1 cellular context compared by ENCODE assay signal in the genomic region with DNA sequence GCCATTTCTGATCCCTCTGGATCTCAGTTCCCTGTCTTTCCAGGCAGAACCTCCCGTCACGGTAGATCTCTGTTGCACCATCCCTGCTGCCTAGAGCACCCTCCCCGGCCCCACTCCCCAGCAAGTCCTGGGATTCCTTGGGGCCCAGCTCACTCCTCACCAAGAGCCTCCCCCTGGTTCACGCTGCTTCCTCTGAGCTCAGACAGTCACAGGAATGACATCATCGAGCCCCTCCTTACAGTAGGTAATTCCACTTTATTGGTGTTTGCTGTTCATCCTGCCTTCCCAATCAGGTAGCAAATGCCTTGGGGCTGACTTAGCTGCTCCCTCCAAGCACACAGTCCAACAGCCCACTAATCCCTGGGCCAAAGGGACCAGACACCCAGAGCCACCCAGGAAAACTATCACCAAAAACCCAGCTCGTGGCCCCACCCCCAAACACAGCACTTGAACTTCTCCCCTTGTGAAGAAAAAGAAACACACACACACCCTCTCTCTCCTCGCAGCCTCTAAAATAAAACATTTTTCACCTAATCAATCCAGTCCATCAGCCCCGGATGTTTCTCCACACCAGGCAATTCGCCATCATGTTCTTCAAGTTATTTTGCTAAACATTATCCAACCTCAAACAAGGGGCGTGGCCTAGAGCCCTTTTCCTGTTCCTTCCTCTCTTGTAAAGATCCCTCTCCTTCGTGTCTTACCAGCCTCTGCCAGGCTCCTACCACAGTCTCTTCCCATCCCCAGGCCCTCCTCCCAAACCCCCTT.
TF ChIP-seq lines count a peak whose summit lies in the region.

No MANE protein-coding gene starts in this region.

TF ChIP-seq in K562, 482 proteins besides CTCF, POLR2A, EP300 and RAD21 (continues in another document):
- TF ChIP-seq, protein P1, sequence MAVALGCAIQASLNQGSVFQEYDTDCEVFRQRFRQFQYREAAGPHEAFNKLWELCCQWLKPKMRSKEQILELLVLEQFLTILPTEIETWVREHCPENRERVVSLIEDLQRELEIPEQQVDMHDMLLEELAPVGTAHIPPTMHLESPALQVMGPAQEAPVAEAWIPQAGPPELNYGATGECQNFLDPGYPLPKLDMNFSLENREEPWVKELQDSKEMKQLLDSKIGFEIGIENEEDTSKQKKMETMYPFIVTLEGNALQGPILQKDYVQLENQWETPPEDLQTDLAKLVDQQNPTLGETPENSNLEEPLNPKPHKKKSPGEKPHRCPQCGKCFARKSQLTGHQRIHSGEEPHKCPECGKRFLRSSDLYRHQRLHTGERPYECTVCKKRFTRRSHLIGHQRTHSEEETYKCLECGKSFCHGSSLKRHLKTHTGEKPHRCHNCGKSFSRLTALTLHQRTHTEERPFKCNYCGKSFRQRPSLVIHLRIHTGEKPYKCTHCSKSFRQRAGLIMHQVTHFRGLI (CRISPR knock-in tag; IDR thresholded peaks at IDR 0.05), result no peak
- TF ChIP-seq, protein P2, sequence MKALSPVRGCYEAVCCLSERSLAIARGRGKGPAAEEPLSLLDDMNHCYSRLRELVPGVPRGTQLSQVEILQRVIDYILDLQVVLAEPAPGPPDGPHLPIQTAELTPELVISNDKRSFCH (CRISPR knock-in tag; IDR thresholded peaks at IDR 0.05), result no peak
- TF ChIP-seq, protein P2 (tag; IDR thresholded peaks at IDR 0.05), result no peak
- TF ChIP-seq CREM (IDR thresholded peaks at IDR 0.05; ENCODE audit: low read depth) (peak; percentile 56), SRSF9 (IDR thresholded peaks at IDR 0.05; ENCODE audit: borderline replicate concordance, low read depth, low read length) (no peak), CHD4 (IDR thresholded peaks at IDR 0.05; ENCODE audit: insufficient read depth, insufficient replicate concordance, low read depth, low read length, poor library complexity, severe bottlenecking) (no peak), ATF1 (CRISPR knock-in tag; IDR thresholded peaks at IDR 0.05) (no peak), ATF1 (tag; IDR thresholded peaks at IDR 0.05) (peak; percentile 41; the same call in 1 of the 2 replicates), ZNF79 (CRISPR knock-in tag; IDR thresholded peaks at IDR 0.05; ENCODE audit: low read depth) (no peak), SPI1 (IDR thresholded peaks at IDR 0.05; ENCODE audit: borderline replicate concordance, low read depth, low read length) (peak; percentile 3; the same call in 1 of the 2 replicates), MCM2 (IDR thresholded peaks at IDR 0.05; ENCODE audit: low read depth) (no peak), MEF2D (tag; conservative IDR thresholded peaks at IDR 0.05; ENCODE audit: low read depth) (no peak), FOXM1 (IDR thresholded peaks at IDR 0.05; ENCODE audit: low read depth) (no peak), FOXM1 (CRISPR knock-in tag; IDR thresholded peaks at IDR 0.05; ENCODE audit: low read depth) (0 out of 2 replicates have a peak, but pooled peaks have one; percentile 22), EGR1 (conservative IDR thresholded peaks at IDR 0.05) (no peak), POLR3G (IDR thresholded peaks at IDR 0.05; ENCODE audit: extremely low read depth, insufficient read length, insufficient replicate concordance) (no peak), SMARCB1 (IDR thresholded peaks at IDR 0.05; ENCODE audit: insufficient read length, low read depth) (no peak), BHLHE40 (IDR thresholded peaks at IDR 0.05; ENCODE audit: low read length) (no peak), SP1 (CRISPR knock-in tag; IDR thresholded peaks at IDR 0.05) (no peak), WHSC1 (IDR thresholded peaks at IDR 0.05; ENCODE audit: low read length) (no peak), PCBP2 (IDR thresholded peaks at IDR 0.05; ENCODE audit: low read depth, low read length, poor library complexity, severe bottlenecking) (no peak), MTA3 (IDR thresholded peaks at IDR 0.05; ENCODE audit: borderline replicate concordance) (no peak), KAT7 (CRISPR knock-in tag; IDR thresholded peaks at IDR 0.05; ENCODE audit: borderline replicate concordance) (no peak), CREB1 (IDR thresholded peaks at IDR 0.05) (peak; percentile 39; the same call in 1 of the 2 replicates), CREB1 (CRISPR knock-in tag; IDR thresholded peaks at IDR 0.05) (no peak), GABPA (tag; conservative IDR thresholded peaks at IDR 0.05; ENCODE audit: low read depth) (no peak)
- TF ChIP-seq, protein P3, sequence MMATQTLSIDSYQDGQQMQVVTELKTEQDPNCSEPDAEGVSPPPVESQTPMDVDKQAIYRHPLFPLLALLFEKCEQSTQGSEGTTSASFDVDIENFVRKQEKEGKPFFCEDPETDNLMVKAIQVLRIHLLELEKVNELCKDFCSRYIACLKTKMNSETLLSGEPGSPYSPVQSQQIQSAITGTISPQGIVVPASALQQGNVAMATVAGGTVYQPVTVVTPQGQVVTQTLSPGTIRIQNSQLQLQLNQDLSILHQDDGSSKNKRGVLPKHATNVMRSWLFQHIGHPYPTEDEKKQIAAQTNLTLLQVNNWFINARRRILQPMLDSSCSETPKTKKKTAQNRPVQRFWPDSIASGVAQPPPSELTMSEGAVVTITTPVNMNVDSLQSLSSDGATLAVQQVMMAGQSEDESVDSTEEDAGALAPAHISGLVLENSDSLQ (IDR thresholded peaks at IDR 0.05), result no peak
- TF ChIP-seq, protein P4, sequence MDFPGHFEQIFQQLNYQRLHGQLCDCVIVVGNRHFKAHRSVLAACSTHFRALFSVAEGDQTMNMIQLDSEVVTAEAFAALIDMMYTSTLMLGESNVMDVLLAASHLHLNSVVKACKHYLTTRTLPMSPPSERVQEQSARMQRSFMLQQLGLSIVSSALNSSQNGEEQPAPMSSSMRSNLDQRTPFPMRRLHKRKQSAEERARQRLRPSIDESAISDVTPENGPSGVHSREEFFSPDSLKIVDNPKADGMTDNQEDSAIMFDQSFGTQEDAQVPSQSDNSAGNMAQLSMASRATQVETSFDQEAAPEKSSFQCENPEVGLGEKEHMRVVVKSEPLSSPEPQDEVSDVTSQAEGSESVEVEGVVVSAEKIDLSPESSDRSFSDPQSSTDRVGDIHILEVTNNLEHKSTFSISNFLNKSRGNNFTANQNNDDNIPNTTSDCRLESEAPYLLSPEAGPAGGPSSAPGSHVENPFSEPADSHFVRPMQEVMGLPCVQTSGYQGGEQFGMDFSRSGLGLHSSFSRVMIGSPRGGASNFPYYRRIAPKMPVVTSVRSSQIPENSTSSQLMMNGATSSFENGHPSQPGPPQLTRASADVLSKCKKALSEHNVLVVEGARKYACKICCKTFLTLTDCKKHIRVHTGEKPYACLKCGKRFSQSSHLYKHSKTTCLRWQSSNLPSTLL (IDR thresholded peaks at IDR 0.05), result no peak
- TF ChIP-seq, protein P5, sequence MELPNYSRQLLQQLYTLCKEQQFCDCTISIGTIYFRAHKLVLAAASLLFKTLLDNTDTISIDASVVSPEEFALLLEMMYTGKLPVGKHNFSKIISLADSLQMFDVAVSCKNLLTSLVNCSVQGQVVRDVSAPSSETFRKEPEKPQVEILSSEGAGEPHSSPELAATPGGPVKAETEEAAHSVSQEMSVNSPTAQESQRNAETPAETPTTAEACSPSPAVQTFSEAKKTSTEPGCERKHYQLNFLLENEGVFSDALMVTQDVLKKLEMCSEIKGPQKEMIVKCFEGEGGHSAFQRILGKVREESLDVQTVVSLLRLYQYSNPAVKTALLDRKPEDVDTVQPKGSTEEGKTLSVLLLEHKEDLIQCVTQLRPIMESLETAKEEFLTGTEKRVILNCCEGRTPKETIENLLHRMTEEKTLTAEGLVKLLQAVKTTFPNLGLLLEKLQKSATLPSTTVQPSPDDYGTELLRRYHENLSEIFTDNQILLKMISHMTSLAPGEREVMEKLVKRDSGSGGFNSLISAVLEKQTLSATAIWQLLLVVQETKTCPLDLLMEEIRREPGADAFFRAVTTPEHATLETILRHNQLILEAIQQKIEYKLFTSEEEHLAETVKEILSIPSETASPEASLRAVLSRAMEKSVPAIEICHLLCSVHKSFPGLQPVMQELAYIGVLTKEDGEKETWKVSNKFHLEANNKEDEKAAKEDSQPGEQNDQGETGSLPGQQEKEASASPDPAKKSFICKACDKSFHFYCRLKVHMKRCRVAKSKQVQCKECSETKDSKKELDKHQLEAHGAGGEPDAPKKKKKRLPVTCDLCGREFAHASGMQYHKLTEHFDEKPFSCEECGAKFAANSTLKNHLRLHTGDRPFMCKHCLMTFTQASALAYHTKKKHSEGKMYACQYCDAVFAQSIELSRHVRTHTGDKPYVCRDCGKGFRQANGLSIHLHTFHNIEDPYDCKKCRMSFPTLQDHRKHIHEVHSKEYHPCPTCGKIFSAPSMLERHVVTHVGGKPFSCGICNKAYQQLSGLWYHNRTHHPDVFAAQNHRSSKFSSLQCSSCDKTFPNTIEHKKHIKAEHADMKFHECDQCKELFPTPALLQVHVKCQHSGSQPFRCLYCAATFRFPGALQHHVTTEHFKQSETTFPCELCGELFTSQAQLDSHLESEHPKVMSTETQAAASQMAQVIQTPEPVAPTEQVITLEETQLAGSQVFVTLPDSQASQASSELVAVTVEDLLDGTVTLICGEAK (IDR thresholded peaks at IDR 0.05), result no peak
- TF ChIP-seq, protein P5 (CRISPR knock-in tag; IDR thresholded peaks at IDR 0.05), result no peak
- TF ChIP-seq, protein P6, sequence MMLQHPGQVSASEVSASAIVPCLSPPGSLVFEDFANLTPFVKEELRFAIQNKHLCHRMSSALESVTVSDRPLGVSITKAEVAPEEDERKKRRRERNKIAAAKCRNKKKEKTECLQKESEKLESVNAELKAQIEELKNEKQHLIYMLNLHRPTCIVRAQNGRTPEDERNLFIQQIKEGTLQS (IDR thresholded peaks at IDR 0.05), result peak; percentile 88
- TF ChIP-seq, protein P6 (CRISPR knock-in tag; conservative IDR thresholded peaks at IDR 0.05), result 0 out of 2 replicates have a peak, but pooled peaks have one; percentile 38
- TF ChIP-seq, protein P7, sequence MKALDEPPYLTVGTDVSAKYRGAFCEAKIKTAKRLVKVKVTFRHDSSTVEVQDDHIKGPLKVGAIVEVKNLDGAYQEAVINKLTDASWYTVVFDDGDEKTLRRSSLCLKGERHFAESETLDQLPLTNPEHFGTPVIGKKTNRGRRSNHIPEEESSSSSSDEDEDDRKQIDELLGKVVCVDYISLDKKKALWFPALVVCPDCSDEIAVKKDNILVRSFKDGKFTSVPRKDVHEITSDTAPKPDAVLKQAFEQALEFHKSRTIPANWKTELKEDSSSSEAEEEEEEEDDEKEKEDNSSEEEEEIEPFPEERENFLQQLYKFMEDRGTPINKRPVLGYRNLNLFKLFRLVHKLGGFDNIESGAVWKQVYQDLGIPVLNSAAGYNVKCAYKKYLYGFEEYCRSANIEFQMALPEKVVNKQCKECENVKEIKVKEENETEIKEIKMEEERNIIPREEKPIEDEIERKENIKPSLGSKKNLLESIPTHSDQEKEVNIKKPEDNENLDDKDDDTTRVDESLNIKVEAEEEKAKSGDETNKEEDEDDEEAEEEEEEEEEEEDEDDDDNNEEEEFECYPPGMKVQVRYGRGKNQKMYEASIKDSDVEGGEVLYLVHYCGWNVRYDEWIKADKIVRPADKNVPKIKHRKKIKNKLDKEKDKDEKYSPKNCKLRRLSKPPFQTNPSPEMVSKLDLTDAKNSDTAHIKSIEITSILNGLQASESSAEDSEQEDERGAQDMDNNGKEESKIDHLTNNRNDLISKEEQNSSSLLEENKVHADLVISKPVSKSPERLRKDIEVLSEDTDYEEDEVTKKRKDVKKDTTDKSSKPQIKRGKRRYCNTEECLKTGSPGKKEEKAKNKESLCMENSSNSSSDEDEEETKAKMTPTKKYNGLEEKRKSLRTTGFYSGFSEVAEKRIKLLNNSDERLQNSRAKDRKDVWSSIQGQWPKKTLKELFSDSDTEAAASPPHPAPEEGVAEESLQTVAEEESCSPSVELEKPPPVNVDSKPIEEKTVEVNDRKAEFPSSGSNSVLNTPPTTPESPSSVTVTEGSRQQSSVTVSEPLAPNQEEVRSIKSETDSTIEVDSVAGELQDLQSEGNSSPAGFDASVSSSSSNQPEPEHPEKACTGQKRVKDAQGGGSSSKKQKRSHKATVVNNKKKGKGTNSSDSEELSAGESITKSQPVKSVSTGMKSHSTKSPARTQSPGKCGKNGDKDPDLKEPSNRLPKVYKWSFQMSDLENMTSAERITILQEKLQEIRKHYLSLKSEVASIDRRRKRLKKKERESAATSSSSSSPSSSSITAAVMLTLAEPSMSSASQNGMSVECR (CRISPR knock-in tag; IDR thresholded peaks at IDR 0.05), result 0 out of 2 replicates have a peak, but pooled peaks have one; percentile 17
